Comparison of ENCODE assay signal across 9 cellular contexts in the genomic region with DNA sequence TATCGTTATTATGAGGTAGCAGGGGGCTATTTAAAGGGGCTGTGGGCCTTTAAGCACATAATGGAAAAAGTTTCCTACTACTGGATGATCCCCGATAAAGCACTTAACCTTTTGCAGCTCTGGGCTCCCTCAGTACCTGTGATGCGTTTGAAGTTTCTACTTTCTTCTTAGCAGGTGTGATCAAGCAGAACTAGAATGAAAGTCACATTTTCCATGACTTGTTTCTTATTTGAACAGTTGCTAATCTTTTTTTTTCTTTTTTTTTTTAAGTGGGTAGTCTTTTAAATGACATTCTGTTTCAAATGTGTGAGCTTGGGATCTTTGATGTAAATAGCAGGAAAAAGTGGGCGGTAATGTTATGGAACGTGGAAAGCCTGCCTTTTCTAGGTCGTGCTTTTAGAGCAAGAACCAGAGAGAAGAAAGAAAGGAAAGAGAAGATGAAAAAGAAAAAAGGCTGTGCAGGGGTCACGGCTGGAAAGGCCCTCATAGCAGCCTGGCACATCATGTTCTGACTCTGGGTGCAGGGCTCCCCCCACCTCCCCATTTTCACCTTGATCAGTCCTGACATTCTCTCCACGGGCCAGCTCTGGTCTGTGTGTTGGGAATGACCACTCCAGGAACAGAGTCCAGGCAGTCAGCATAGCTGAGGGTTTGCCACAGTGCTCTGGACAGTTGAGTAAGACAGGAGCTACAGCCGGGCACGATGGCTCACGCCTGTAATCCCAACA.
DNase-seq lines count a peak whose midpoint lies in the region; ATAC-seq and TF ChIP-seq lines count a peak whose summit lies in the region.
"Had no signal": no experiment of that assay in that cellular context is flagged by ENCODE, and none has a peak within 500 bp of the region (broad histone marks: within the 10 kb centered on the region; RNA-seq: fewer than 3 reads in every experiment).

No MANE protein-coding gene starts in this region.

- H3K4me3 Mint-ChIP-seq in CD8-positive, alpha-beta T cell, result peak overlapping the region; percentile 17
- peak overlapping the region; percentile 77 for H3K4me3 Mint-ChIP-seq in activated naive CD4-positive, alpha-beta T cell treated with anti-CD3 and anti-CD28 coated beads, Interleukin-2, amount 50 U/mL, for 24 hours

- H2AFZ ChIP-seq in neuronal stem cell (ENCODE audit: low read length), result peak overlapping the region; percentile 43

- POLR2A ChIA-PET in CD8-positive, alpha-beta T cell (lab: Charles Lee), result interaction anchor here (0.9 to 1.0 kb wide), 2 partner anchors 11 to 161 kb away, joined by 3 to 5 read pairs; a partner anchor contains a TSS

- TF ChIP-seq CTCF in CD8-positive, alpha-beta T cell (IDR thresholded peaks at IDR 0.05), result no peak
- TF ChIP-seq CTCF in lower leg skin (IDR thresholded peaks at IDR 0.05) (no peak), tibial artery (IDR thresholded peaks at IDR 0.05) (no peak)

- no peaks in the 10 kb centered on the region for H3K27me3 ChIP-seq in CD8-positive, alpha-beta T cell (ENCODE audit: insufficient read depth, low read length)
- H3K27me3 ChIP-seq in neuronal stem cell (ENCODE audit: control insufficient read depth in 3 of 3, insufficient read depth in 3 of 3, low read depth in 1 of 3, low read length in 3 of 3) (no peaks in the 10 kb centered on the region), tibial artery (no peaks in the 10 kb centered on the region)

- peak; percentile 54 for ATAC-seq in CD8-positive, alpha-beta T cell
- peak; percentile 41 for ATAC-seq in HG03280 (IDR thresholded peaks at IDR 0.05; ENCODE audit: unreplicated experiment)
- no peak for ATAC-seq in left cardiac atrium

- no peak overlapping the region for H3K18ac ChIP-seq in neuronal stem cell (ENCODE audit: low read length)

- no CpG with 5 or more reads among the region's 11 CpGs for WGBS in neuronal stem cell (ENCODE audit: extremely low coverage in 2 of 2, insufficient read length in 2 of 2, insufficient replicate concordance in 1 of 2), 2 donors
- 84 to 88% methylated on average over 11 of the region's 11 CpGs for WGBS in lower leg skin, 2 donors

- intact Hi-C loops in CD8-positive, alpha-beta T cell (cut with DNase I, micrococcal nuclease), result no loop called here
- intact Hi-C loops in lower leg skin (cut with DNase I; ENCODE audit: low total_unique reads), result no loop called here
- intact Hi-C loops in tibial artery (cut with DNase I; ENCODE audit: low total_unique reads), result no loop called here
- intact Hi-C loops in left cardiac atrium (cut with DNase I), result no loop called here

- H3K36me3 Mint-ChIP-seq in CD8-positive, alpha-beta T cell, result peaks cover 18% of the 10 kb centered on the region
- H3K36me3 Mint-ChIP-seq in activated naive CD4-positive, alpha-beta T cell treated with anti-CD3 and anti-CD28 coated beads, Interleukin-2, amount 50 U/mL, for 24 hours, result peaks cover 1% of the 10 kb centered on the region

- no peak overlapping the region for H3K9ac ChIP-seq in neuronal stem cell (ENCODE audit: low read depth, low read length, poor library complexity)

- no peak overlapping the region for H4K91ac ChIP-seq in neuronal stem cell (ENCODE audit: low read depth, low read length, poor library complexity)

- no peak overlapping the region for H3K4ac ChIP-seq in neuronal stem cell (ENCODE audit: low read length)

- no peak overlapping the region for H3K27ac ChIP-seq in CD8-positive, alpha-beta T cell (ENCODE audit: low read depth, low read length)
- H3K27ac ChIP-seq in neuronal stem cell (replicated peaks; ENCODE audit: low read length) (no peak overlapping the region), tibial artery (no peak overlapping the region)

- peaks cover 28% of the 10 kb centered on the region for H3K4me1 Mint-ChIP-seq in CD8-positive, alpha-beta T cell (ENCODE audit: low read depth)
- H3K4me1 Mint-ChIP-seq in activated naive CD4-positive, alpha-beta T cell treated with anti-CD3 and anti-CD28 coated beads, Interleukin-2, amount 50 U/mL, for 24 hours, result peaks cover 44% of the 10 kb centered on the region

- no peak overlapping the region for H3K4me2 ChIP-seq in neuronal stem cell (ENCODE audit: insufficient read depth, low read length, poor library complexity, severe bottlenecking)

- no peak overlapping the region for H2AK5ac ChIP-seq in neuronal stem cell (ENCODE audit: low read depth, low read length)

- H3K23ac ChIP-seq in neuronal stem cell (ENCODE audit: low read depth, low read length, poor library complexity), result no peak overlapping the region

- no peak overlapping the region for H2BK5ac ChIP-seq in neuronal stem cell (ENCODE audit: low read length)

- H3K79me1 ChIP-seq in neuronal stem cell (ENCODE audit: low read depth, low read length), result no peaks in the 10 kb centered on the region

- H4K8ac ChIP-seq in neuronal stem cell (ENCODE audit: low read depth, low read length), result no peak overlapping the region

- peaks cover 30% of the 10 kb centered on the region for H3K4me1 ChIP-seq in CD8-positive, alpha-beta T cell (ENCODE audit: insufficient read depth, low read length)
- peaks cover 8 to 24% of the 10 kb centered on the region in 2 donors for H3K4me1 ChIP-seq in neuronal stem cell (ENCODE audit: control insufficient read depth in 2 of 2, insufficient read depth in 1 of 2, low read depth in 1 of 2, low read length in 2 of 2)
- peaks cover 0 to 17% (median 10%) of the 10 kb centered on the region in 4 donors for H3K4me1 ChIP-seq in tibial artery

- H3K4me3 ChIP-seq in CD8-positive, alpha-beta T cell (ENCODE audit: low read depth, low read length), result no peak overlapping the region
- H3K4me3 ChIP-seq in neuronal stem cell (ENCODE audit: low read length in 2 of 2) (no peak overlapping the region), lower leg skin (ENCODE audit: low read depth, poor library complexity, severe bottlenecking) (no peak overlapping the region), tibial artery (no peak overlapping the region)

- no peak overlapping the region for H2BK15ac ChIP-seq in neuronal stem cell (ENCODE audit: low read length)

- no peaks in the 10 kb centered on the region for H3K9me3 ChIP-seq in CD8-positive, alpha-beta T cell (ENCODE audit: low read length)
- H3K9me3 ChIP-seq in neuronal stem cell (replicated peaks in 1 of 2; ENCODE audit: control insufficient read depth in 2 of 2, insufficient read depth in 1 of 2, low read depth in 1 of 2, low read length in 2 of 2) (no peaks in the 10 kb centered on the region), tibial artery (no peaks in the 10 kb centered on the region)

- no peak overlapping the region for H3K14ac ChIP-seq in neuronal stem cell (ENCODE audit: low read length)

- no peak overlapping the region for H2BK12ac ChIP-seq in neuronal stem cell (ENCODE audit: low read length)

- no peak for TF ChIP-seq POLR2A in lower leg skin (IDR thresholded peaks at IDR 0.05)

- H2BK120ac ChIP-seq in neuronal stem cell (ENCODE audit: low read depth, low read length), result no peak overlapping the region

- no peak for DNase-seq in CD8-positive, alpha-beta T cell
- DNase-seq in neuronal stem cell (ENCODE audit: low spot score) (no peak), lower leg skin (ENCODE audit: low spot score in 2 of 2) (no peak), activated gamma-delta T cell (lab: John Stamatoyannopoulos, UW) (no peak), tibial artery (no peak), left cardiac atrium (no peak)
- DNase-seq: NCI-H1694 treated with DMSO at 0.1 percent for 48 hours had no signal

- H3K27me3 Mint-ChIP-seq in CD8-positive, alpha-beta T cell (ENCODE audit: low read depth), result no peaks in the 10 kb centered on the region
- H3K27me3 Mint-ChIP-seq in activated naive CD4-positive, alpha-beta T cell treated with anti-CD3 and anti-CD28 coated beads, Interleukin-2, amount 50 U/mL, for 24 hours, result no peaks in the 10 kb centered on the region

- peak overlapping the region; percentile 83 for H3K27ac Mint-ChIP-seq in CD8-positive, alpha-beta T cell
- H3K27ac Mint-ChIP-seq in activated naive CD4-positive, alpha-beta T cell treated with anti-CD3 and anti-CD28 coated beads, Interleukin-2, amount 50 U/mL, for 24 hours, result peak overlapping the region; percentile 98

- no peaks in the 10 kb centered on the region for H3K9me3 Mint-ChIP-seq in CD8-positive, alpha-beta T cell
- no peaks in the 10 kb centered on the region for H3K9me3 Mint-ChIP-seq in activated naive CD4-positive, alpha-beta T cell treated with anti-CD3 and anti-CD28 coated beads, Interleukin-2, amount 50 U/mL, for 24 hours

- H3K36me3 ChIP-seq in CD8-positive, alpha-beta T cell (ENCODE audit: insufficient read depth, low read length), result no peaks in the 10 kb centered on the region
- H3K36me3 ChIP-seq in neuronal stem cell (replicated peaks in 1 of 2; ENCODE audit: control insufficient read depth in 2 of 2, insufficient read depth in 2 of 2, low read length in 2 of 2), result no peaks in the 10 kb centered on the region
- H3K36me3 ChIP-seq in tibial artery, result peaks cover 0 to 23% (median 0%) of the 10 kb centered on the region in 3 donors

- CTCF ChIA-PET in CD8-positive, alpha-beta T cell (lab: Charles Lee), result interaction anchor here (0.7 to 1.2 kb wide), 5 partner anchors 12 to 1000 kb away, joined by 3 read pairs; no protein-coding TSS in a partner anchor

Comparison
In these comparisons a context has a peak if more than half of its experiments do, and no peak if none do; other contexts are left out.
1. ATAC-seq: peak in CD8-positive, alpha-beta T cell (single experiment) and HG03280 (single experiment); none in left cardiac atrium (0 of 2).